ENCODE assay signal across 22 cellular contexts in the genomic region with DNA sequence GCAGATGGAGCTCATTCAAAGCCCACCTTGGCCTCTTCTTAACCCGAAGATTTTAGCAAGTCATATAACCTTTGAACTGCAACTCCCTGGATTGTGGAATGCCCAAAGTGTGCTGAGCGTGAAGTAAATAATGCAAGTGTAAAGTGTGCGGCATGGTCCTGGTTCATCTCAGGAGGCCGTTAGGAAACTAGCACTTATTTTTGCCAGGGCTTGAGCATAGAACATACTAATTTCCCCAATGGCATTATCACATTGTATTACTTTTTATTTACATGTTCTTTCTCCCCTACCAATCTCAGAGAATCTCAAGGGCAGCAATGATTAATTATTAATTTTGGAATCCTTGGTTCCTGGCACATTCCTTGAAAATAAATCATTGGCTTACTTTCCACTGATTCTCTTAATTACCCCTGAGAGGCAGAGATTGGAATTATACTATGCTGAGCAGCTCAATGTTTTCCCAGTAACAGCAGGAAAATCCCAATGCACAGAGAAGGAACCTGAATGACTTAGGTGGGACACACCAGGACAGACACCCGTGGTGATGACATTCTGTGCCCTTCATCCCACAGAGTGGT.
DNase-seq lines count a peak whose midpoint lies in the region; FAIRE-seq and TF ChIP-seq lines count a peak whose summit lies in the region.
"Had no signal": no experiment of that assay in that cellular context is flagged by ENCODE, and none has a peak within 500 bp of the region (broad histone marks: within the 10 kb centered on the region; RNA-seq: fewer than 3 reads in every experiment).

No MANE protein-coding gene starts in this region.

- H3K27ac Mint-ChIP-seq in astrocyte (ENCODE audit: unreplicated experiment) (no peak overlapping the region), progenitor cell of endocrine pancreas (peak overlapping the region; percentile 35)
- H3K27ac Mint-ChIP-seq: activated CD4-positive, alpha-beta T cell treated with anti-CD3 and anti-CD28 coated beads, Interleukin-2, amount 10 ng/mL, durations not matched to agents 24 days and 14 days; T-helper 17 cell had no signal

- no peaks in the 10 kb centered on the region for H3K27me3 ChIP-seq in astrocyte (ENCODE audit: insufficient read depth, low read length)
- H3K27me3 ChIP-seq in keratinocyte (ENCODE audit: control insufficient read depth, extremely low read depth, insufficient read depth, low read length), result no peaks in the 10 kb centered on the region
- H3K27me3 ChIP-seq in testis, result no peaks in the 10 kb centered on the region

- H4K20me1 ChIP-seq in astrocyte (ENCODE audit: insufficient read depth, low read length) (no peaks in the 10 kb centered on the region), keratinocyte (ENCODE audit: control insufficient read depth, extremely low read depth, insufficient read depth, low read length) (no peaks in the 10 kb centered on the region)

- H3K79me2 ChIP-seq in astrocyte (ENCODE audit: insufficient read depth, low read length), result no peaks in the 10 kb centered on the region
- H3K79me2 ChIP-seq in keratinocyte (ENCODE audit: control insufficient read depth, insufficient read depth, low read length), result no peaks in the 10 kb centered on the region

- dilution Hi-C loops in keratinocyte (cut with MboI; ENCODE audit: extremely low pct_ligation_motif_present, low sequenced_read_pairs), result no loop called here

- TF ChIP-seq CTCF in astrocyte (IDR thresholded peaks at IDR 0.05; ENCODE audit: insufficient read depth, low read depth, low read length), result no peak
- no peak for TF ChIP-seq CTCF in keratinocyte (optimal IDR thresholded peaks at IDR 0.05 in 1 of 3, IDR thresholded peaks at IDR 0.05 in 1 of 3, conservative IDR thresholded peaks at IDR 0.05 in 1 of 3; ENCODE audit: extremely low read depth in 1 of 3, insufficient read depth in 2 of 3, low read length in 3 of 3)
- no peak for TF ChIP-seq CTCF in progenitor cell of endocrine pancreas (IDR thresholded peaks at IDR 0.05; ENCODE audit: unreplicated experiment)
- no peak for TF ChIP-seq CTCF in testis (IDR thresholded peaks at IDR 0.05)

- no peaks in the 10 kb centered on the region for H3K9me1 ChIP-seq in keratinocyte (ENCODE audit: control insufficient read depth, extremely low read depth, insufficient read depth, low read length)

- no peak overlapping the region for H3K4me3 Mint-ChIP-seq in astrocyte (ENCODE audit: unreplicated experiment)
- H3K4me3 Mint-ChIP-seq in progenitor cell of endocrine pancreas (ENCODE audit: low read depth), result no peak overlapping the region
- H3K4me3 Mint-ChIP-seq: activated CD4-positive, alpha-beta T cell treated with anti-CD3 and anti-CD28 coated beads, Interleukin-2, amount 10 ng/mL, durations not matched to agents 24 days and 14 days; neural progenitor cell; T-helper 17 cell had no signal

- intact Hi-C loops in testis (cut with DNase I; ENCODE audit: low total_unique reads), result no loop called here

- WGBS in testis, 2 donors, result 51 to 62% methylated on average over 5 of the region's 5 CpGs

- no peak for FAIRE-seq in astrocyte (lab: Jason Lieb, UNC)
- no peak for FAIRE-seq in keratinocyte (lab: Jason Lieb, UNC)

- H3K27me3 Mint-ChIP-seq in astrocyte (ENCODE audit: low read depth, unreplicated experiment) (peaks cover 18% of the 10 kb centered on the region), progenitor cell of endocrine pancreas (peaks cover 6% of the 10 kb centered on the region)

- H3K9me3 ChIP-seq in astrocyte (ENCODE audit: insufficient read depth, low read depth, low read length), result no peaks in the 10 kb centered on the region
- H3K9me3 ChIP-seq in keratinocyte (ENCODE audit: control insufficient read depth, low read depth, low read length), result no peaks in the 10 kb centered on the region
- no peaks in the 10 kb centered on the region for H3K9me3 ChIP-seq in testis
- H3K9me3 ChIP-seq: HAP-1, prostate gland had no signal

- H3K4me3 ChIP-seq in astrocyte (ENCODE audit: insufficient read depth, low read depth, low read length) (no peak overlapping the region), keratinocyte (ENCODE audit: control insufficient read depth in 2 of 3, extremely low read depth in 1 of 3, insufficient read depth in 2 of 3, low read depth in 1 of 3, low read length in 3 of 3) (no peak overlapping the region), testis (no peak overlapping the region)
- H3K4me3 ChIP-seq: HAP-1, lung, neural progenitor cell, prostate gland, SK-N-MC, smooth muscle cell had no signal

- H3K36me3 Mint-ChIP-seq in astrocyte (ENCODE audit: low read depth, unreplicated experiment) (no peaks in the 10 kb centered on the region), progenitor cell of endocrine pancreas (ENCODE audit: insufficient read depth) (no peaks in the 10 kb centered on the region)
- H3K36me3 Mint-ChIP-seq: neural progenitor cell had no signal

- TF ChIP-seq POLR2A in testis (IDR thresholded peaks at IDR 0.05), result no peak

- peaks cover 5% of the 10 kb centered on the region for H3K9me3 Mint-ChIP-seq in astrocyte (ENCODE audit: unreplicated experiment)
- no peaks in the 10 kb centered on the region for H3K9me3 Mint-ChIP-seq in progenitor cell of endocrine pancreas (ENCODE audit: low read depth)
- H3K9me3 Mint-ChIP-seq: activated CD4-positive, alpha-beta T cell treated with anti-CD3 and anti-CD28 coated beads, Interleukin-2, amount 10 ng/mL, durations not matched to agents 24 days and 14 days; neural progenitor cell had no signal

- H3K9ac ChIP-seq in astrocyte (ENCODE audit: low read length) (no peak overlapping the region), keratinocyte (ENCODE audit: control insufficient read depth, extremely low read depth, insufficient read depth, low read length) (no peak overlapping the region)
- H3K9ac ChIP-seq: neural progenitor cell had no signal

- peaks cover 23% of the 10 kb centered on the region for H3K4me1 ChIP-seq in astrocyte (ENCODE audit: insufficient read depth, low read length)
- peaks cover 32% of the 10 kb centered on the region for H3K4me1 ChIP-seq in keratinocyte (ENCODE audit: control insufficient read depth, extremely low read depth, insufficient read depth, low read length)
- no peaks in the 10 kb centered on the region for H3K4me1 ChIP-seq in testis
- H3K4me1 ChIP-seq: HAP-1, prostate gland had no signal

- H2AFZ ChIP-seq in astrocyte (ENCODE audit: low read depth, low read length) (no peak overlapping the region), keratinocyte (ENCODE audit: control insufficient read depth, low read length) (peak overlapping the region; percentile 31)
- H2AFZ ChIP-seq: neural progenitor cell had no signal

- H3K4me2 ChIP-seq in astrocyte (ENCODE audit: low read length) (peak overlapping the region; percentile 37), keratinocyte (ENCODE audit: control insufficient read depth, extremely low read depth, insufficient read depth, low read depth, low read length) (no peak overlapping the region)
- H3K4me2 ChIP-seq: neural progenitor cell, smooth muscle cell had no signal

- DNase-seq in ELR (ENCODE audit: low read depth) (peak; percentile 6), astrocyte (ENCODE audit: low read depth) (peak; percentile 60), keratinocyte (ENCODE audit: low read depth, low spot score) (no peak), progenitor cell of endocrine pancreas (ENCODE audit: low spot score, unreplicated experiment) (no peak), testis (no peak), NCI-H146 treated with DMSO at 0.1 percent for 48 hours (lab: John Stamatoyannopoulos, UW; ENCODE audit: unreplicated experiment) (no peak), NCI-H82 (lab: John Stamatoyannopoulos, UW) (no peak)
- DNase-seq: activated CD4-positive, alpha-beta T cell treated with anti-CD3 and anti-CD28 coated beads, Interleukin-2, amount 10 ng/mL, durations not matched to agents 24 days and 14 days; activated naive CD4-positive, alpha-beta T cell treated with anti-CD3 and anti-CD28 coated beads, Interleukin-2, amount 50 U/mL, for 16 hours; Calu3; DND-41; NCI-H187; NCI-H526 treated with DMSO at 0.1 percent for 48 hours; stimulated activated CD4-positive, alpha-beta T cell treated with anti-CD3 and anti-CD28 coated beads, Interleukin-2, amount 100 ng/mL, for 24 hours; T-helper 17 cell had no signal

- no peaks in the 10 kb centered on the region for H3K36me3 ChIP-seq in astrocyte (ENCODE audit: insufficient read depth, low read length)
- no peaks in the 10 kb centered on the region for H3K36me3 ChIP-seq in keratinocyte (ENCODE audit: control insufficient read depth in 2 of 2, extremely low read depth in 1 of 2, insufficient read depth in 2 of 2, low read length in 2 of 2)
- no peaks in the 10 kb centered on the region for H3K36me3 ChIP-seq in testis (ENCODE audit: low read depth, missing control alignments)
- H3K36me3 ChIP-seq: HAP-1, neural progenitor cell, prostate gland had no signal

- peaks cover 33% of the 10 kb centered on the region for H3K4me1 Mint-ChIP-seq in astrocyte (ENCODE audit: low read depth, unreplicated experiment)
- H3K4me1 Mint-ChIP-seq in progenitor cell of endocrine pancreas (ENCODE audit: low read depth), result peaks cover 9% of the 10 kb centered on the region

- peak overlapping the region; percentile 16 for H3K27ac ChIP-seq in astrocyte (ENCODE audit: low read depth, low read length)
- peak overlapping the region; percentile 87 for H3K27ac ChIP-seq in keratinocyte (ENCODE audit: control insufficient read depth, insufficient read depth, low read length)
- no peak overlapping the region for H3K27ac ChIP-seq in testis
- H3K27ac ChIP-seq: HL-60, neural progenitor cell, prostate gland, SK-N-MC had no signal

Comparison
In these comparisons a context has a peak if more than half of its experiments do, and no peak if none do; other contexts are left out.
1. DNase-seq: peak in ELR (single experiment) and astrocyte (single experiment); none in keratinocyte (single experiment), progenitor cell of endocrine pancreas (single experiment), testis (single experiment), NCI-H146 treated with DMSO at 0.1 percent for 48 hours (single experiment) and NCI-H82 (single experiment).
2. H3K27ac ChIP-seq: peak in astrocyte (single experiment) and keratinocyte (single experiment); none in testis (0 of 2).